In the genomic region with DNA sequence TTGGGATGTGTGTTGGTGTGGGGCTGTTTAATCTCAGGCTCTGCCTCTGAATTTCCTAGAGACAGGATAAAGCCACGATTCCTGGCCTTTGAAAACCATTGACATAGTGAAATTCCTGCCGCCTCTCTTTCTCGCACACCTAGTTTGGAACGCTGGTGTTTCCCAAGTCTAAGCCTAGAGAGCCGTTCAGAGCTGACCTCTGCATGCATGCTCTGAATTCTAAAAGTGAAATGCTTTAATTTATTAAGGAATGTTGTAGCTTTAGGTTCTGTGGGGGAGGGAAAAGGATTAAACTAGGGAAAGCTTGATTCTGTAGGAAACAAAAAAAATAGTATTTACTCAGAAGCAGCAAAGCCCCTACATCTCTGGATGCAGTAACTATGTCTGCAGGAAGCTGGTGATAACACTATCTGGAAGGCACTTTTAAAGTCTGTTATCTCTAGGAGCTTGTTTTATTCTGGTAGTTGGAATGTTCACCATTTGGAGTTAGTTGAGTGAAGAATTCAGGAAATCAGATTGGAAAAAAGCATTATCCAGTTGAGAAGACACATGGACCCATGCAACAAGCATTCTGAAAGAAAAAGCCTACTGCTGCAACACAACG, we compare ENCODE assay signal across 1 cellular context.
TF ChIP-seq lines count a peak whose summit lies in the region.

No MANE protein-coding gene starts in this region.

TF ChIP-seq in K562, 482 proteins besides CTCF, POLR2A, EP300 and RAD21:
- TF ChIP-seq ZC3H4 (CRISPR knock-in tag; IDR thresholded peaks at IDR 0.05; ENCODE audit: borderline replicate concordance) (no peak), CBFA2T3 (IDR thresholded peaks at IDR 0.05) (peak; percentile 82), ZNF584 (CRISPR knock-in tag; IDR thresholded peaks at IDR 0.05; ENCODE audit: low read depth) (no peak), TCF3 (CRISPR knock-in tag; IDR thresholded peaks at IDR 0.05) (peak; percentile 51; the same call in 1 of the 2 replicates), CREM (IDR thresholded peaks at IDR 0.05; ENCODE audit: low read depth) (0 out of 2 replicates have a peak, but pooled peaks have one; percentile 8), ZNF507 (tag; conservative IDR thresholded peaks at IDR 0.05) (no peak), NFIC (IDR thresholded peaks at IDR 0.05) (no peak), TAL1 (IDR thresholded peaks at IDR 0.05) (peak; percentile 56; the same call in 1 of the 2 replicates), CBFA2T2 (conservative IDR thresholded peaks at IDR 0.05) (peak; percentile 63), PCBP2 (IDR thresholded peaks at IDR 0.05; ENCODE audit: low read depth, low read length, poor library complexity, severe bottlenecking) (no peak), NBN (IDR thresholded peaks at IDR 0.05; ENCODE audit: low read depth) (no peak), NFIX (CRISPR knock-in tag; IDR thresholded peaks at IDR 0.05; ENCODE audit: low read depth) (no peak), KAT8 (IDR thresholded peaks at IDR 0.05; ENCODE audit: low read depth) (no peak), TEAD4 (IDR thresholded peaks at IDR 0.05; ENCODE audit: low read length) (peak; percentile 70), TEAD4 (CRISPR knock-in tag; IDR thresholded peaks at IDR 0.05; ENCODE audit: borderline replicate concordance) (no peak), ZNF124 (CRISPR knock-in tag; IDR thresholded peaks at IDR 0.05) (no peak), CBX3 (IDR thresholded peaks at IDR 0.05; ENCODE audit: borderline replicate concordance in 1 of 2, low read length in 2 of 2) (no peak), TEAD1 (CRISPR knock-in tag; IDR thresholded peaks at IDR 0.05) (peak in 1 of 2 experiments; percentile 67; a peak in 2 of 4 replicates), ZNF644 (tag; IDR thresholded peaks at IDR 0.05; ENCODE audit: low read depth) (peak; percentile 8; the same call in 1 of the 2 replicates), LEF1 (IDR thresholded peaks at IDR 0.05) (no peak), ZNF778 (CRISPR knock-in tag; IDR thresholded peaks at IDR 0.05) (no peak), BDP1 (IDR thresholded peaks at IDR 0.05; ENCODE audit: insufficient read depth, insufficient read length) (no peak), MTA2 (IDR thresholded peaks at IDR 0.05; ENCODE audit: low read depth) (0 out of 2 replicates have a peak, but pooled peaks have one; percentile 10), MYNN (IDR thresholded peaks at IDR 0.05) (no peak), MYNN (CRISPR knock-in tag; IDR thresholded peaks at IDR 0.05) (no peak), NCOR1 (IDR thresholded peaks at IDR 0.05) (peak; percentile 59), SP2 (IDR thresholded peaks at IDR 0.05; ENCODE audit: extremely low read depth, low read depth, low read length, poor library complexity, severe bottlenecking) (no peak), GATAD2B (IDR thresholded peaks at IDR 0.05; ENCODE audit: borderline replicate concordance) (peak; percentile 32; the same call in 1 of the 2 replicates), CCNT2 (IDR thresholded peaks at IDR 0.05; ENCODE audit: borderline replicate concordance, extremely low read depth, insufficient read length, low read depth, low read length) (peak; percentile 24), KLF6 (CRISPR knock-in tag; IDR thresholded peaks at IDR 0.05; ENCODE audit: borderline replicate concordance) (no peak), ETV6 (IDR thresholded peaks at IDR 0.05; ENCODE audit: borderline replicate concordance in 1 of 2, low read depth in 2 of 2, low read length in 1 of 2) (no peak), ETV6 (CRISPR knock-in tag; IDR thresholded peaks at IDR 0.05; ENCODE audit: borderline replicate concordance) (no peak), MECOM (CRISPR knock-in tag; IDR thresholded peaks at IDR 0.05) (no peak), RCOR1 (IDR thresholded peaks at IDR 0.05; ENCODE audit: borderline replicate concordance in 1 of 2, low read depth in 2 of 2, low read length in 2 of 2) (peak in 1 of 2 experiments; percentile 61; a peak in 2 of 4 replicates), JUND (IDR thresholded peaks at IDR 0.05; ENCODE audit: borderline replicate concordance, low read depth, low read length) (peak; percentile 35; the same call in 1 of the 2 replicates), JUND (tag; IDR thresholded peaks at IDR 0.05; ENCODE audit: borderline replicate concordance, low read depth, low read length) (no peak), ARID1B (IDR thresholded peaks at IDR 0.05) (peak; percentile 56), FOXJ2 (tag; IDR thresholded peaks at IDR 0.05) (no peak), RBFOX2 (IDR thresholded peaks at IDR 0.05; ENCODE audit: low read depth, low read length) (no peak)
- TF ChIP-seq, protein P1, sequence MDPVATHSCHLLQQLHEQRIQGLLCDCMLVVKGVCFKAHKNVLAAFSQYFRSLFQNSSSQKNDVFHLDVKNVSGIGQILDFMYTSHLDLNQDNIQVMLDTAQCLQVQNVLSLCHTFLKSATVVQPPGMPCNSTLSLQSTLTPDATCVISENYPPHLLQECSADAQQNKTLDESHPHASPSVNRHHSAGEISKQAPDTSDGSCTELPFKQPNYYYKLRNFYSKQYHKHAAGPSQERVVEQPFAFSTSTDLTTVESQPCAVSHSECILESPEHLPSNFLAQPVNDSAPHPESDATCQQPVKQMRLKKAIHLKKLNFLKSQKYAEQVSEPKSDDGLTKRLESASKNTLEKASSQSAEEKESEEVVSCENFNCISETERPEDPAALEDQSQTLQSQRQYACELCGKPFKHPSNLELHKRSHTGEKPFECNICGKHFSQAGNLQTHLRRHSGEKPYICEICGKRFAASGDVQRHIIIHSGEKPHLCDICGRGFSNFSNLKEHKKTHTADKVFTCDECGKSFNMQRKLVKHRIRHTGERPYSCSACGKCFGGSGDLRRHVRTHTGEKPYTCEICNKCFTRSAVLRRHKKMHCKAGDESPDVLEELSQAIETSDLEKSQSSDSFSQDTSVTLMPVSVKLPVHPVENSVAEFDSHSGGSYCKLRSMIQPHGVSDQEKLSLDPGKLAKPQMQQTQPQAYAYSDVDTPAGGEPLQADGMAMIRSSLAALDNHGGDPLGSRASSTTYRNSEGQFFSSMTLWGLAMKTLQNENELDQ (CRISPR knock-in tag; IDR thresholded peaks at IDR 0.05; ENCODE audit: borderline replicate concordance), result no peak
- TF ChIP-seq, protein P2, sequence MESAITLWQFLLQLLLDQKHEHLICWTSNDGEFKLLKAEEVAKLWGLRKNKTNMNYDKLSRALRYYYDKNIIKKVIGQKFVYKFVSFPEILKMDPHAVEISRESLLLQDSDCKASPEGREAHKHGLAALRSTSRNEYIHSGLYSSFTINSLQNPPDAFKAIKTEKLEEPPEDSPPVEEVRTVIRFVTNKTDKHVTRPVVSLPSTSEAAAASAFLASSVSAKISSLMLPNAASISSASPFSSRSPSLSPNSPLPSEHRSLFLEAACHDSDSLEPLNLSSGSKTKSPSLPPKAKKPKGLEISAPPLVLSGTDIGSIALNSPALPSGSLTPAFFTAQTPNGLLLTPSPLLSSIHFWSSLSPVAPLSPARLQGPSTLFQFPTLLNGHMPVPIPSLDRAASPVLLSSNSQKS (CRISPR knock-in tag; IDR thresholded peaks at IDR 0.05), result no peak
- TF ChIP-seq, protein P3, sequence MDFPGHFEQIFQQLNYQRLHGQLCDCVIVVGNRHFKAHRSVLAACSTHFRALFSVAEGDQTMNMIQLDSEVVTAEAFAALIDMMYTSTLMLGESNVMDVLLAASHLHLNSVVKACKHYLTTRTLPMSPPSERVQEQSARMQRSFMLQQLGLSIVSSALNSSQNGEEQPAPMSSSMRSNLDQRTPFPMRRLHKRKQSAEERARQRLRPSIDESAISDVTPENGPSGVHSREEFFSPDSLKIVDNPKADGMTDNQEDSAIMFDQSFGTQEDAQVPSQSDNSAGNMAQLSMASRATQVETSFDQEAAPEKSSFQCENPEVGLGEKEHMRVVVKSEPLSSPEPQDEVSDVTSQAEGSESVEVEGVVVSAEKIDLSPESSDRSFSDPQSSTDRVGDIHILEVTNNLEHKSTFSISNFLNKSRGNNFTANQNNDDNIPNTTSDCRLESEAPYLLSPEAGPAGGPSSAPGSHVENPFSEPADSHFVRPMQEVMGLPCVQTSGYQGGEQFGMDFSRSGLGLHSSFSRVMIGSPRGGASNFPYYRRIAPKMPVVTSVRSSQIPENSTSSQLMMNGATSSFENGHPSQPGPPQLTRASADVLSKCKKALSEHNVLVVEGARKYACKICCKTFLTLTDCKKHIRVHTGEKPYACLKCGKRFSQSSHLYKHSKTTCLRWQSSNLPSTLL (IDR thresholded peaks at IDR 0.05), result no peak
- TF ChIP-seq, protein P4, sequence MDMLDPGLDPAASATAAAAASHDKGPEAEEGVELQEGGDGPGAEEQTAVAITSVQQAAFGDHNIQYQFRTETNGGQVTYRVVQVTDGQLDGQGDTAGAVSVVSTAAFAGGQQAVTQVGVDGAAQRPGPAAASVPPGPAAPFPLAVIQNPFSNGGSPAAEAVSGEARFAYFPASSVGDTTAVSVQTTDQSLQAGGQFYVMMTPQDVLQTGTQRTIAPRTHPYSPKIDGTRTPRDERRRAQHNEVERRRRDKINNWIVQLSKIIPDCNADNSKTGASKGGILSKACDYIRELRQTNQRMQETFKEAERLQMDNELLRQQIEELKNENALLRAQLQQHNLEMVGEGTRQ (CRISPR knock-in tag; IDR thresholded peaks at IDR 0.05), result no peak
- TF ChIP-seq, protein P5, sequence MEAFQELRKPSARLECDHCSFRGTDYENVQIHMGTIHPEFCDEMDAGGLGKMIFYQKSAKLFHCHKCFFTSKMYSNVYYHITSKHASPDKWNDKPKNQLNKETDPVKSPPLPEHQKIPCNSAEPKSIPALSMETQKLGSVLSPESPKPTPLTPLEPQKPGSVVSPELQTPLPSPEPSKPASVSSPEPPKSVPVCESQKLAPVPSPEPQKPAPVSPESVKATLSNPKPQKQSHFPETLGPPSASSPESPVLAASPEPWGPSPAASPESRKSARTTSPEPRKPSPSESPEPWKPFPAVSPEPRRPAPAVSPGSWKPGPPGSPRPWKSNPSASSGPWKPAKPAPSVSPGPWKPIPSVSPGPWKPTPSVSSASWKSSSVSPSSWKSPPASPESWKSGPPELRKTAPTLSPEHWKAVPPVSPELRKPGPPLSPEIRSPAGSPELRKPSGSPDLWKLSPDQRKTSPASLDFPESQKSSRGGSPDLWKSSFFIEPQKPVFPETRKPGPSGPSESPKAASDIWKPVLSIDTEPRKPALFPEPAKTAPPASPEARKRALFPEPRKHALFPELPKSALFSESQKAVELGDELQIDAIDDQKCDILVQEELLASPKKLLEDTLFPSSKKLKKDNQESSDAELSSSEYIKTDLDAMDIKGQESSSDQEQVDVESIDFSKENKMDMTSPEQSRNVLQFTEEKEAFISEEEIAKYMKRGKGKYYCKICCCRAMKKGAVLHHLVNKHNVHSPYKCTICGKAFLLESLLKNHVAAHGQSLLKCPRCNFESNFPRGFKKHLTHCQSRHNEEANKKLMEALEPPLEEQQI (IDR thresholded peaks at IDR 0.05), result 0 out of 2 replicates have a peak, but pooled peaks have one; percentile 25
- TF ChIP-seq, protein P6, sequence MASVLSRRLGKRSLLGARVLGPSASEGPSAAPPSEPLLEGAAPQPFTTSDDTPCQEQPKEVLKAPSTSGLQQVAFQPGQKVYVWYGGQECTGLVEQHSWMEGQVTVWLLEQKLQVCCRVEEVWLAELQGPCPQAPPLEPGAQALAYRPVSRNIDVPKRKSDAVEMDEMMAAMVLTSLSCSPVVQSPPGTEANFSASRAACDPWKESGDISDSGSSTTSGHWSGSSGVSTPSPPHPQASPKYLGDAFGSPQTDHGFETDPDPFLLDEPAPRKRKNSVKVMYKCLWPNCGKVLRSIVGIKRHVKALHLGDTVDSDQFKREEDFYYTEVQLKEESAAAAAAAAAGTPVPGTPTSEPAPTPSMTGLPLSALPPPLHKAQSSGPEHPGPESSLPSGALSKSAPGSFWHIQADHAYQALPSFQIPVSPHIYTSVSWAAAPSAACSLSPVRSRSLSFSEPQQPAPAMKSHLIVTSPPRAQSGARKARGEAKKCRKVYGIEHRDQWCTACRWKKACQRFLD (CRISPR knock-in tag; IDR thresholded peaks at IDR 0.05), result 0 out of 2 replicates have a peak, but pooled peaks have one; percentile 5
- TF ChIP-seq, protein P7, sequence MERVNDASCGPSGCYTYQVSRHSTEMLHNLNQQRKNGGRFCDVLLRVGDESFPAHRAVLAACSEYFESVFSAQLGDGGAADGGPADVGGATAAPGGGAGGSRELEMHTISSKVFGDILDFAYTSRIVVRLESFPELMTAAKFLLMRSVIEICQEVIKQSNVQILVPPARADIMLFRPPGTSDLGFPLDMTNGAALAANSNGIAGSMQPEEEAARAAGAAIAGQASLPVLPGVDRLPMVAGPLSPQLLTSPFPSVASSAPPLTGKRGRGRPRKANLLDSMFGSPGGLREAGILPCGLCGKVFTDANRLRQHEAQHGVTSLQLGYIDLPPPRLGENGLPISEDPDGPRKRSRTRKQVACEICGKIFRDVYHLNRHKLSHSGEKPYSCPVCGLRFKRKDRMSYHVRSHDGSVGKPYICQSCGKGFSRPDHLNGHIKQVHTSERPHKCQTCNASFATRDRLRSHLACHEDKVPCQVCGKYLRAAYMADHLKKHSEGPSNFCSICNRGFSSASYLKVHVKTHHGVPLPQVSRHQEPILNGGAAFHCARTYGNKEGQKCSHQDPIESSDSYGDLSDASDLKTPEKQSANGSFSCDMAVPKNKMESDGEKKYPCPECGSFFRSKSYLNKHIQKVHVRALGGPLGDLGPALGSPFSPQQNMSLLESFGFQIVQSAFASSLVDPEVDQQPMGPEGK (CRISPR knock-in tag; IDR thresholded peaks at IDR 0.05; ENCODE audit: borderline replicate concordance), result no peak
- TF ChIP-seq, protein P8, sequence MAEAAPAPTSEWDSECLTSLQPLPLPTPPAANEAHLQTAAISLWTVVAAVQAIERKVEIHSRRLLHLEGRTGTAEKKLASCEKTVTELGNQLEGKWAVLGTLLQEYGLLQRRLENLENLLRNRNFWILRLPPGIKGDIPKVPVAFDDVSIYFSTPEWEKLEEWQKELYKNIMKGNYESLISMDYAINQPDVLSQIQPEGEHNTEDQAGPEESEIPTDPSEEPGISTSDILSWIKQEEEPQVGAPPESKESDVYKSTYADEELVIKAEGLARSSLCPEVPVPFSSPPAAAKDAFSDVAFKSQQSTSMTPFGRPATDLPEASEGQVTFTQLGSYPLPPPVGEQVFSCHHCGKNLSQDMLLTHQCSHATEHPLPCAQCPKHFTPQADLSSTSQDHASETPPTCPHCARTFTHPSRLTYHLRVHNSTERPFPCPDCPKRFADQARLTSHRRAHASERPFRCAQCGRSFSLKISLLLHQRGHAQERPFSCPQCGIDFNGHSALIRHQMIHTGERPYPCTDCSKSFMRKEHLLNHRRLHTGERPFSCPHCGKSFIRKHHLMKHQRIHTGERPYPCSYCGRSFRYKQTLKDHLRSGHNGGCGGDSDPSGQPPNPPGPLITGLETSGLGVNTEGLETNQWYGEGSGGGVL (CRISPR knock-in tag; IDR thresholded peaks at IDR 0.05), result no peak
